ENCODE assay signal across 8 cellular contexts in genomic region chr15:65303687-65304392, GRCh38. TPM values are rescaled to one million over a fixed set of nuclear protein-coding genes. Genes with fewer than 3 reads are reported as not detected.
DNase-seq lines count a peak whose midpoint lies in the region; ATAC-seq and TF ChIP-seq lines count a peak whose summit lies in the region.

No MANE protein-coding gene starts in this region.

- H3K27me3 ChIP-seq in muscle layer of colon (ENCODE audit: control insufficient read depth in 1 of 2, insufficient read depth in 2 of 2, low read length in 2 of 2) = no peaks in the 10 kb centered on the region

- POLR2A ChIA-PET in activated CD8-positive, alpha-beta T cell treated with anti-CD3 and anti-CD28 coated beads, Interleukin-2, amount 10 ng/mL, durations not matched to agents 7 days and 5 days (lab: Charles Lee) = interaction anchor here (0.8 to 3.2 kb wide), 49 partner anchors 7 to 584 kb away, joined by 3 to 115 read pairs (median 5); partner anchors contain the start of genes CLPX, DENND4A, DPP8 and HACD3

- peak overlapping the region; percentile 34 for H3K9ac ChIP-seq in muscle layer of colon (ENCODE audit: low read length)

- H3K4me1 Mint-ChIP-seq in activated CD8-positive, alpha-beta T cell treated with anti-CD3 and anti-CD28 coated beads, Interleukin-2, amount 10 ng/mL, durations not matched to agents 7 days and 5 days (ENCODE audit: low read depth) = peaks cover 47% of the 10 kb centered on the region

- H3K27ac Mint-ChIP-seq in activated CD8-positive, alpha-beta T cell treated with anti-CD3 and anti-CD28 coated beads, Interleukin-2, amount 10 ng/mL, durations not matched to agents 7 days and 5 days = peak overlapping the region; percentile 95

- H3K4me3 Mint-ChIP-seq in activated CD8-positive, alpha-beta T cell treated with anti-CD3 and anti-CD28 coated beads, Interleukin-2, amount 10 ng/mL, durations not matched to agents 7 days and 5 days = peak overlapping the region; percentile 92

- no peaks in the 10 kb centered on the region for H3K9me3 Mint-ChIP-seq in activated CD8-positive, alpha-beta T cell treated with anti-CD3 and anti-CD28 coated beads, Interleukin-2, amount 10 ng/mL, durations not matched to agents 7 days and 5 days (ENCODE audit: insufficient read depth)

- no peak for ATAC-seq in activated CD8-positive, alpha-beta T cell treated with anti-CD3 and anti-CD28 coated beads, Interleukin-2, amount 10 ng/mL, durations not matched to agents 7 days and 5 days

- peaks cover 2% of the 10 kb centered on the region for H3K36me3 Mint-ChIP-seq in activated CD8-positive, alpha-beta T cell treated with anti-CD3 and anti-CD28 coated beads, Interleukin-2, amount 10 ng/mL, durations not matched to agents 7 days and 5 days (ENCODE audit: low read depth)

- DNase-seq in DMS114 treated with DMSO at 0.1 percent for 48 hours (lab: John Stamatoyannopoulos, UW; ENCODE audit: unreplicated experiment) (peak; percentile 83), HFF-Myc (ENCODE audit: extremely low read depth, low read depth) (no peak), NCI-H2196 (lab: John Stamatoyannopoulos, UW; ENCODE audit: unreplicated experiment) (peak; percentile 29), epithelial cell of proximal tubule (ENCODE audit: low read depth) (no peak), superior temporal gyrus (ENCODE audit: extremely low spot score) (peak; percentile 80), epidermal melanocyte (ENCODE audit: insufficient read length, low spot score) (no peak)
- peak; percentile 87 for DNase-seq in activated CD8-positive, alpha-beta T cell treated with anti-CD3 and anti-CD28 coated beads, Interleukin-2, amount 10 ng/mL, durations not matched to agents 7 days and 5 days

- CTCF ChIA-PET in activated CD8-positive, alpha-beta T cell treated with anti-CD3 and anti-CD28 coated beads, Interleukin-2, amount 10 ng/mL, durations not matched to agents 7 days and 5 days (lab: Charles Lee) = interaction anchor here (0.9 to 2.4 kb wide), 9 partner anchors 13 to 410 kb away, joined by 3 to 11 read pairs (median 4); partner anchors contain the start of gene PARP16

- H3K9me3 ChIP-seq in muscle layer of colon (ENCODE audit: low read length) = no peaks in the 10 kb centered on the region

- peaks cover 4% of the 10 kb centered on the region for H3K4me1 ChIP-seq in muscle layer of colon (ENCODE audit: insufficient read depth, low read length)

- H3K27me3 Mint-ChIP-seq in activated CD8-positive, alpha-beta T cell treated with anti-CD3 and anti-CD28 coated beads, Interleukin-2, amount 10 ng/mL, durations not matched to agents 7 days and 5 days (ENCODE audit: low read depth) = no peaks in the 10 kb centered on the region

- no peaks in the 10 kb centered on the region for H3K36me3 ChIP-seq in muscle layer of colon (ENCODE audit: insufficient read depth, low read length)

- TF ChIP-seq CTCF in HFF-Myc (IDR thresholded peaks at IDR 0.05; ENCODE audit: low read depth, low read length, missing control alignments) (peak; percentile 85), epithelial cell of proximal tubule (conservative IDR thresholded peaks at IDR 0.05; ENCODE audit: low read depth, low read length) (no peak)

- H3K27ac ChIP-seq in muscle layer of colon (ENCODE audit: low read depth, low read length) = peak overlapping the region; percentile 98

- H3K4me3 ChIP-seq in HFF-Myc (replicated peaks; ENCODE audit: low read depth, low read length) (peak overlapping the region; percentile 44), epithelial cell of proximal tubule (ENCODE audit: low read depth, low read length) (peak overlapping the region; percentile 60), muscle layer of colon (ENCODE audit: low read depth in 1 of 2, low read length in 2 of 2) (peak overlapping the region; percentile 50 to 60)

RNA-seq across cellular contexts. Expression of gene RNU5B-1, which starts 0.6 kb away (rescaled TPM):
- total RNA-seq in activated CD8-positive, alpha-beta T cell treated with anti-CD3 and anti-CD28 coated beads, Interleukin-2, amount 10 ng/mL, durations not matched to agents 7 days and 5 days = 10 to 100 TPM in 1 of 2 experiments, not detected in 1; 19.9 TPM
- total RNA-seq in epithelial cell of proximal tubule = not detected in 2 replicates

RNA-seq across cellular contexts. Expression of gene RNU5A-1, which starts 8.0 kb away (rescaled TPM):
- total RNA-seq in activated CD8-positive, alpha-beta T cell treated with anti-CD3 and anti-CD28 coated beads, Interleukin-2, amount 10 ng/mL, durations not matched to agents 7 days and 5 days = not detected
- not detected in 2 replicates for total RNA-seq in epithelial cell of proximal tubule

RNA-seq across cellular contexts. Expression of gene PARP16, which starts 17.2 kb away (rescaled TPM):
- 10 to 100 TPM; 17.0 to 19.3 TPM for total RNA-seq in activated CD8-positive, alpha-beta T cell treated with anti-CD3 and anti-CD28 coated beads, Interleukin-2, amount 10 ng/mL, durations not matched to agents 7 days and 5 days
- 3.5 and 7.9 TPM in 2 replicates for total RNA-seq in epithelial cell of proximal tubule

Comparison
In these comparisons a context has a peak if more than half of its experiments do, and no peak if none do; other contexts are left out.
1. DNase-seq: peak in DMS114 treated with DMSO at 0.1 percent for 48 hours (single experiment), NCI-H2196 (single experiment), activated CD8-positive, alpha-beta T cell treated with anti-CD3 and anti-CD28 coated beads, Interleukin-2, amount 10 ng/mL, durations not matched to agents 7 days and 5 days (single experiment) and superior temporal gyrus (single experiment); none in HFF-Myc (single experiment), epithelial cell of proximal tubule (single experiment) and epidermal melanocyte (single experiment).
2. Peak in every context shown above with its lines, with median percentiles within 50 percentile points of each other: H3K4me3 ChIP-seq.